Comparison of ENCODE assay signal across 10 cellular contexts in genomic region chr4:143377635-143378099, GRCh38. TPM values are rescaled to one million over a fixed set of nuclear protein-coding genes. Genes with fewer than 3 reads are reported as not detected.
A peak's percentile ranks its signal among the peaks of the same experiment; 100 is the strongest.
DNase-seq lines count a peak whose midpoint lies in the region; ATAC-seq and TF ChIP-seq lines count a peak whose summit lies in the region.
"Had no signal": no experiment of that assay in that cellular context is flagged by ENCODE, and none has a peak within 500 bp of the region (broad histone marks: within the 10 kb centered on the region; RNA-seq: fewer than 3 reads in every experiment).

No MANE protein-coding gene starts in this region.

- DNase-seq in coronary artery (ENCODE audit: low spot score) (no peak), T-cell (no peak), foreskin fibroblast (no peak), left lobe of liver (ENCODE audit: low spot score) (no peak)
- DNase-seq in activated T-cell treated with anti-CD3 and anti-CD28 coated beads, Interleukin-2, amount 50 U/mL, for 72 hours, result no peak
- DNase-seq: stimulated activated naive CD8-positive, alpha-beta T cell treated with anti-CD3 and anti-CD28 coated beads, Interleukin-15, Interleukin-2, amounts not matched to agents 100 U/mL and 50 U/mL, for 24 hours; T-helper 9 cell had no signal

- peak; percentile 47 for ATAC-seq in GM19452 (IDR thresholded peaks at IDR 0.05; ENCODE audit: unreplicated experiment)
- peak; percentile 49 for ATAC-seq in HG03139 (IDR thresholded peaks at IDR 0.05; ENCODE audit: unreplicated experiment)
- no peak for ATAC-seq in activated T-cell treated with anti-CD3 and anti-CD28 coated beads, Interleukin-2, amount 50 U/mL, for 72 hours (replicated peaks in 1 of 2)
- no peak for ATAC-seq in T-cell (replicated peaks in 1 of 4)
- ATAC-seq in left lobe of liver, result no peak
- ATAC-seq: stimulated activated naive CD8-positive, alpha-beta T cell treated with anti-CD3 and anti-CD28 coated beads, Interleukin-15, Interleukin-2, amounts not matched to agents 100 U/mL and 50 U/mL, for 24 hours had no signal

- no peaks in the 10 kb centered on the region for H3K27me3 Mint-ChIP-seq in activated T-cell treated with anti-CD3 and anti-CD28 coated beads, Interleukin-2, amount 50 U/mL, for 72 hours (ENCODE audit: low read depth)
- no peaks in the 10 kb centered on the region for H3K27me3 Mint-ChIP-seq in T-cell

- H3K9ac ChIP-seq in BLaER1, result peak overlapping the region; percentile 65

- H3K4me3 Mint-ChIP-seq in activated T-cell treated with anti-CD3 and anti-CD28 coated beads, Interleukin-2, amount 50 U/mL, for 72 hours, result no peak overlapping the region
- H3K4me3 Mint-ChIP-seq in T-cell, result no peak overlapping the region

- H3K4me2 ChIP-seq in BLaER1, result peak overlapping the region; percentile 70

- H4K20me1 ChIP-seq in BLaER1, result no peaks in the 10 kb centered on the region

- no peaks in the 10 kb centered on the region for H3K9me3 Mint-ChIP-seq in activated T-cell treated with anti-CD3 and anti-CD28 coated beads, Interleukin-2, amount 50 U/mL, for 72 hours
- no peaks in the 10 kb centered on the region for H3K9me3 Mint-ChIP-seq in T-cell

- H3K36me3 Mint-ChIP-seq in activated T-cell treated with anti-CD3 and anti-CD28 coated beads, Interleukin-2, amount 50 U/mL, for 72 hours (ENCODE audit: insufficient read depth in 2 of 2), result no peaks in the 10 kb centered on the region
- H3K36me3 Mint-ChIP-seq in T-cell, result no peaks in the 10 kb centered on the region

- no peaks in the 10 kb centered on the region for H3K9me3 ChIP-seq in BLaER1

- H3K27me3 ChIP-seq in BLaER1, result no peaks in the 10 kb centered on the region

- H3K4me1 ChIP-seq in BLaER1, result peaks cover 94% of the 10 kb centered on the region

- H3K27ac ChIP-seq in BLaER1, result peak overlapping the region; percentile 79
- peak overlapping the region; percentile 56 to 62 for H3K27ac ChIP-seq in coronary artery

- no peaks in the 10 kb centered on the region for H3K4me1 Mint-ChIP-seq in activated T-cell treated with anti-CD3 and anti-CD28 coated beads, Interleukin-2, amount 50 U/mL, for 72 hours (ENCODE audit: low read depth)
- peaks cover 0 to 7% (median 0%) of the 10 kb centered on the region in 3 donors for H3K4me1 Mint-ChIP-seq in T-cell

- TF ChIP-seq CTCF in coronary artery (IDR thresholded peaks at IDR 0.05) (no peak), foreskin fibroblast (IDR thresholded peaks at IDR 0.05; ENCODE audit: low read depth, low read length) (no peak)

- 0 out of 2 replicates have a peak overlapping the region, but pooled peaks have one; percentile 19 for H3K4me3 ChIP-seq in BLaER1
- peak overlapping the region; percentile 35 for H3K4me3 ChIP-seq in coronary artery
- H3K4me3 ChIP-seq in foreskin fibroblast (ENCODE audit: low read depth in 1 of 2, low read length in 2 of 2), result no peak overlapping the region

- POLR2A ChIA-PET in T-cell (lab: Charles Lee), result interaction anchor here in 1 of 2 donors (0.6 kb wide), 1 partner anchor 145 kb away, joined by 5 read pairs; no protein-coding TSS in a partner anchor

- no peak overlapping the region for H3K27ac Mint-ChIP-seq in activated T-cell treated with anti-CD3 and anti-CD28 coated beads, Interleukin-2, amount 50 U/mL, for 72 hours
- no peak overlapping the region for H3K27ac Mint-ChIP-seq in T-cell

- CTCF ChIA-PET in T-cell (lab: Charles Lee), result no interaction called here

- H3K36me3 ChIP-seq in BLaER1, result peaks cover 5% of the 10 kb centered on the region; the same call in 1 of the 2 replicates

RNA-seq across cellular contexts. Expression of gene GAB1, which starts 41.0 kb away (rescaled TPM):
- total RNA-seq in activated T-cell treated with anti-CD3 and anti-CD28 coated beads, Interleukin-2, amount 50 U/mL, for 72 hours, result 1 to 10 TPM; 1.5 to 1.6 TPM
- 1 to 10 TPM in 2 of 5 donors, under 1 TPM in 3; 0.20 to 1.7 (median 0.96) TPM for total RNA-seq in T-cell
- 11.1 TPM for total RNA-seq in left lobe of liver

Comparison
In these comparisons a context has a peak if more than half of its experiments do, and no peak if none do; other contexts are left out.
1. H3K4me3 ChIP-seq: peak in BLaER1 (single experiment) and coronary artery (single experiment); none in foreskin fibroblast (0 of 2).
2. ATAC-seq: peak in GM19452 (single experiment) and HG03139 (single experiment); none in activated T-cell treated with anti-CD3 and anti-CD28 coated beads, Interleukin-2, amount 50 U/mL, for 72 hours (0 of 2), T-cell (0 of 4) and left lobe of liver (single experiment).